Comparison of ENCODE assay signal across 1 cellular context in the genomic region with DNA sequence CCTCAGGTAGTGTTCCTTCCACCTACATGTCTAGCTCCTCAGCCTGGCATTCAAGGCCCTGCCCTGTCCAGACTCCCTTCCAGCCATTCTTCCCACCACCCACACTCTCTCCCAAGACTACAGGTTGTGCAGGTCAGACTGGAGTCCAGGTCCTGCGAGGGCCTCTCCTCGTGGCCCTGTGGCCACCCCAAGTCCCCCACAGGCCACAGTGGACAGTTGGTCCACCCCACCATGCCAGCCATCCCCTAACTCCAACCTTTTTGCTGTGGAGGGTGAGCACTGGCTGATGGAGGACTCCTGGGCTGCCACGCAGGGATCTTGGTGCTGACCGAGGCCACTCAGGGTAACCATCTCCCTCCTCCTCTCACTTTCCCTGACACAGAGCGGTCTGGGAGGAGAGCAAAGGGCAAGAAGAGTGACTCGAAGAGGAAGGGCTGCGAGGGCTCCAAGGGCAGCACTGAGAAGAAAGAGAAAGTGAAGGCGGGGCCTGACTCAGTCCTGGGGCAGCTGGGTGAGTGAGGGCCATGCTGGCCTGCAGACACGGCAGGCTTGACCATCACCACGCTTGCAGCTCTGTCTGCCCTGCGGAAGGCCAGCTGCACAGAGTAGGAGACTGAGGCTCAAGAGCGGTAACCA.
TF ChIP-seq lines count a peak whose summit lies in the region.

No MANE protein-coding gene starts in this region.

TF ChIP-seq in IMR-90, 13 proteins besides CTCF, POLR2A, EP300 and RAD21:
- TF ChIP-seq FOS (IDR thresholded peaks at IDR 0.05; ENCODE audit: low read depth, low read length) (no peak), MAZ (IDR thresholded peaks at IDR 0.05; ENCODE audit: borderline replicate concordance, low read depth, low read length) (no peak), RFX5 (IDR thresholded peaks at IDR 0.05; ENCODE audit: low read depth, low read length) (no peak), MAFK (IDR thresholded peaks at IDR 0.05; ENCODE audit: low read depth, low read length) (no peak), MXI1 (IDR thresholded peaks at IDR 0.05; ENCODE audit: borderline replicate concordance, low read depth, low read length) (no peak), RCOR1 (IDR thresholded peaks at IDR 0.05; ENCODE audit: insufficient replicate concordance, low read length) (no peak), NFE2L2 (IDR thresholded peaks at IDR 0.05; ENCODE audit: low read depth, low read length) (no peak), CHD1 (IDR thresholded peaks at IDR 0.05; ENCODE audit: low read depth, low read length) (no peak), CEBPB (IDR thresholded peaks at IDR 0.05; ENCODE audit: low read depth, low read length) (no peak), SMC3 (IDR thresholded peaks at IDR 0.05; ENCODE audit: low read depth, low read length) (no peak), BHLHE40 (IDR thresholded peaks at IDR 0.05; ENCODE audit: low read depth, low read length) (no peak)
- TF ChIP-seq, protein P1, sequence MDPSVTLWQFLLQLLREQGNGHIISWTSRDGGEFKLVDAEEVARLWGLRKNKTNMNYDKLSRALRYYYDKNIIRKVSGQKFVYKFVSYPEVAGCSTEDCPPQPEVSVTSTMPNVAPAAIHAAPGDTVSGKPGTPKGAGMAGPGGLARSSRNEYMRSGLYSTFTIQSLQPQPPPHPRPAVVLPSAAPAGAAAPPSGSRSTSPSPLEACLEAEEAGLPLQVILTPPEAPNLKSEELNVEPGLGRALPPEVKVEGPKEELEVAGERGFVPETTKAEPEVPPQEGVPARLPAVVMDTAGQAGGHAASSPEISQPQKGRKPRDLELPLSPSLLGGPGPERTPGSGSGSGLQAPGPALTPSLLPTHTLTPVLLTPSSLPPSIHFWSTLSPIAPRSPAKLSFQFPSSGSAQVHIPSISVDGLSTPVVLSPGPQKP (IDR thresholded peaks at IDR 0.05; ENCODE audit: borderline replicate concordance, low read depth, low read length), result no peak
- TF ChIP-seq, protein P2, sequence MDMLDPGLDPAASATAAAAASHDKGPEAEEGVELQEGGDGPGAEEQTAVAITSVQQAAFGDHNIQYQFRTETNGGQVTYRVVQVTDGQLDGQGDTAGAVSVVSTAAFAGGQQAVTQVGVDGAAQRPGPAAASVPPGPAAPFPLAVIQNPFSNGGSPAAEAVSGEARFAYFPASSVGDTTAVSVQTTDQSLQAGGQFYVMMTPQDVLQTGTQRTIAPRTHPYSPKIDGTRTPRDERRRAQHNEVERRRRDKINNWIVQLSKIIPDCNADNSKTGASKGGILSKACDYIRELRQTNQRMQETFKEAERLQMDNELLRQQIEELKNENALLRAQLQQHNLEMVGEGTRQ (IDR thresholded peaks at IDR 0.05; ENCODE audit: low read depth, low read length), result no peak
TF ChIP-seq in IMR-90: peak in this region for 0.
